ENCODE assay signal across 21 cellular contexts in the genomic region with DNA sequence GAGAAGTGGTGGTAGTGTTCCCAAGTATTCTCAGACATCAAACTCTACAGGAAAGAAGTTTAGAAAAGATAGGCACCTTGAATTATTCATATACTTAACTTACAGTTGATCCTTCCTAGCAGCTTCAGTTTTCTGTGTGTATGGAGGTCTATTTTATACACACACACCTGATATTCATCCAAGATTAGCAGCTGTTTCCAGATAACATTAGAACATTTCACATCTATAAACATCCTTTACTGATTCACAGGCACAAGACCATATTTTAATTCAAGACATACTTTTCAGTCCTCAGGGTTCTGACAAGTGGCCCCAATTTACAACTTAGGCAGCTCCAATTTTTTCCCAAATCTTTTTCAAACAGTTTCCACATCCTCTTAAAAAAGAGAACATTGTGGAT.
"Had no signal": no experiment of that assay in that cellular context is flagged by ENCODE, and none has a peak within 500 bp of the region (broad histone marks: within the 10 kb centered on the region; RNA-seq: fewer than 3 reads in every experiment).

No MANE protein-coding gene starts in this region.

- H3K9me3 Mint-ChIP-seq: activated B cell treated with CpG ODN at 0.5 μM for 24 hours; activated naive CD8-positive, alpha-beta T cell treated with anti-CD3 and anti-CD28 coated beads, Interleukin-2, amount 10 ng/mL, durations not matched to agents 7 days and 5 days; natural killer cell treated with Interleukin-12 subunit alpha and Interleukin-12 subunit beta and Interleukin-15 and Interleukin-18, amount 100 ng/mL, for 72 hours; stimulated activated naive CD8-positive, alpha-beta T cell treated with anti-CD3 and anti-CD28 coated beads, Interleukin-15, Interleukin-2, amounts not matched to agents 100 ng/mL and 50 ng/mL, for 24 hours; T-helper 1 cell treated with Interleukin-12 subunit alpha and Interleukin-12 subunit beta and Interleukin-4 antibody, amounts not matched to agents 30 μg/mL and 1 μg/mL, for 36 hours had no signal

- H3K4me3 Mint-ChIP-seq: activated B cell treated with CpG ODN at 0.5 μM for 24 hours; activated naive CD8-positive, alpha-beta T cell treated with anti-CD3 and anti-CD28 coated beads, Interleukin-2, amount 10 ng/mL, durations not matched to agents 7 days and 5 days; endodermal cell; natural killer cell treated with Interleukin-12 subunit alpha and Interleukin-12 subunit beta and Interleukin-15 and Interleukin-18, amount 100 ng/mL, for 72 hours; stimulated activated naive CD8-positive, alpha-beta T cell treated with anti-CD3 and anti-CD28 coated beads, Interleukin-15, Interleukin-2, amounts not matched to agents 100 ng/mL and 50 ng/mL, for 24 hours; T-helper 1 cell treated with Interleukin-12 subunit alpha and Interleukin-12 subunit beta and Interleukin-4 antibody, amounts not matched to agents 30 μg/mL and 1 μg/mL, for 36 hours had no signal

- H3K4me1 ChIP-seq: upper lobe of right lung had no signal

- H3K4me3 ChIP-seq: heart left ventricle, thyroid gland, upper lobe of right lung had no signal

- ATAC-seq: heart left ventricle; natural killer cell treated with Interleukin-12 subunit alpha and Interleukin-12 subunit beta and Interleukin-15 and Interleukin-18, amount 100 ng/mL, for 72 hours; upper lobe of right lung had no signal

- H3K36me3 Mint-ChIP-seq: activated naive CD8-positive, alpha-beta T cell treated with anti-CD3 and anti-CD28 coated beads, Interleukin-2, amount 10 ng/mL, durations not matched to agents 7 days and 5 days; natural killer cell treated with Interleukin-12 subunit alpha and Interleukin-12 subunit beta and Interleukin-15 and Interleukin-18, amount 100 ng/mL, for 72 hours had no signal

- H3K9me3 ChIP-seq: thyroid gland, upper lobe of right lung had no signal

- H3K27ac ChIP-seq: heart left ventricle, thyroid gland, upper lobe of right lung had no signal

- H3K27me3 Mint-ChIP-seq: activated B cell treated with CpG ODN at 0.5 μM for 24 hours; activated naive CD8-positive, alpha-beta T cell treated with anti-CD3 and anti-CD28 coated beads, Interleukin-2, amount 10 ng/mL, durations not matched to agents 7 days and 5 days; natural killer cell treated with Interleukin-12 subunit alpha and Interleukin-12 subunit beta and Interleukin-15 and Interleukin-18, amount 100 ng/mL, for 72 hours; stimulated activated naive CD8-positive, alpha-beta T cell treated with anti-CD3 and anti-CD28 coated beads, Interleukin-15, Interleukin-2, amounts not matched to agents 100 ng/mL and 50 ng/mL, for 24 hours had no signal

- H3K27ac Mint-ChIP-seq: activated B cell treated with CpG ODN at 0.5 μM for 24 hours; activated naive CD8-positive, alpha-beta T cell treated with anti-CD3 and anti-CD28 coated beads, Interleukin-2, amount 10 ng/mL, durations not matched to agents 7 days and 5 days; endodermal cell; natural killer cell treated with Interleukin-12 subunit alpha and Interleukin-12 subunit beta and Interleukin-15 and Interleukin-18, amount 100 ng/mL, for 72 hours; T-helper 1 cell treated with Interleukin-12 subunit alpha and Interleukin-12 subunit beta and Interleukin-4 antibody, amounts not matched to agents 30 μg/mL and 1 μg/mL, for 36 hours had no signal

- DNase-seq: activated B cell treated with CpG ODN at 0.5 μM for 24 hours; activated CD4-positive, alpha-beta T cell treated with anti-CD3 and anti-CD28 coated beads for 4 hours; activated CD4-positive, alpha-beta T cell treated with anti-CD3 and anti-CD28 coated beads, Interleukin-2, amount 50 U/mL, for 48 hours; activated naive CD4-positive, alpha-beta T cell treated with Interleukin-2 at 50 U/mL for 16 hours; activated naive CD8-positive, alpha-beta T cell treated with anti-CD3 and anti-CD28 coated beads, Interleukin-2, amount 10 ng/mL, durations not matched to agents 7 days and 5 days; activated T-cell treated with anti-CD3 and anti-CD28 coated beads, Interleukin-2, amount 50 U/mL, for 48 hours; cortex of kidney; endodermal cell; heart left ventricle; occipital lobe; posterior cingulate gyrus; retina; stimulated activated CD4-positive, alpha-beta T cell treated with anti-CD3 and anti-CD28 coated beads, Interleukin-12 subunit alpha, Interleukin-12 subunit beta, amount 100 ng/mL, for 4 hours; stimulated activated CD4-positive, alpha-beta T cell treated with anti-CD3 and anti-CD28 coated beads, Interleukin-4, amount 100 ng/mL, for 4 hours; substantia nigra; T1000; thyroid gland; upper lobe of right lung had no signal

- H3K36me3 ChIP-seq: heart left ventricle, thyroid gland, upper lobe of right lung had no signal

- H3K27me3 ChIP-seq: heart left ventricle, thyroid gland, upper lobe of right lung had no signal
